In genomic region chr9:120532475-120532874, GRCh38 we compare ENCODE assay signal across 13 cellular contexts. TPM values are rescaled to one million over a fixed set of nuclear protein-coding genes. Genes with fewer than 3 reads are reported as not detected.
DNase-seq lines count a peak whose midpoint lies in the region; ATAC-seq and TF ChIP-seq lines count a peak whose summit lies in the region.
"Had no signal": no experiment of that assay in that cellular context is flagged by ENCODE, and none has a peak within 500 bp of the region (broad histone marks: within the 10 kb centered on the region; RNA-seq: fewer than 3 reads in every experiment).

No MANE protein-coding gene starts in this region.

- TF ChIP-seq CTCF in endodermal cell (conservative IDR thresholded peaks at IDR 0.05) = no peak

- H3K9me3 Mint-ChIP-seq in endodermal cell = no peaks in the 10 kb centered on the region

- no peak overlapping the region for H3K4me3 ChIP-seq in endodermal cell (ENCODE audit: low read length)
- H3K4me3 ChIP-seq: ascending aorta had no signal

- DNase-seq in AG08396 (ENCODE audit: low spot score) (peak; percentile 42), NCI-H226 (peak; percentile 68), endodermal cell (no peak), myocyte (ENCODE audit: low read depth) (peak; percentile 97), NCI-H2029 treated with DMSO at 0.1 percent for 48 hours (lab: John Stamatoyannopoulos, UW) (no peak), NAMALWA (ENCODE audit: low spot score) (no peak)
- DNase-seq in activated CD4-positive, alpha-beta T cell treated with anti-CD3 and anti-CD28 coated beads, Interleukin-2, amount 50 U/mL, for 48 hours = no peak
- DNase-seq: activated CD8-positive, alpha-beta memory T cell treated with anti-CD3 and anti-CD28 coated beads for 24 hours; retina; stimulated activated naive B cell treated with anti-CD40 and anti-IgM and Interleukin-4, amounts not matched to agents 10 μg/mL and 1 μg/mL and 100 μg/mL, for 72 hours had no signal

- peaks cover 12% of the 10 kb centered on the region for H3K27me3 ChIP-seq in endodermal cell (ENCODE audit: control insufficient read depth, insufficient read depth, low read length, poor library complexity, severe bottlenecking)
- H3K27me3 ChIP-seq: ascending aorta had no signal

- ATAC-seq in GM18868 (IDR thresholded peaks at IDR 0.05; ENCODE audit: unreplicated experiment) = no peak
- ATAC-seq: stimulated activated naive B cell treated with anti-CD40 and anti-IgM and Interleukin-4, amounts not matched to agents 10 μg/mL and 1 μg/mL and 100 μg/mL, for 72 hours had no signal

- H3K36me3 Mint-ChIP-seq in endodermal cell (ENCODE audit: low read depth) = peaks cover 64% of the 10 kb centered on the region

- H3K27ac ChIP-seq in endodermal cell (ENCODE audit: low read depth, low read length) = no peak overlapping the region
- H3K27ac ChIP-seq: ascending aorta, KMS-11 had no signal

- no peak overlapping the region for H3K27ac Mint-ChIP-seq in endodermal cell

- no peaks in the 10 kb centered on the region for H3K9me3 ChIP-seq in endodermal cell (ENCODE audit: control insufficient read depth, low read length)
- H3K9me3 ChIP-seq: ascending aorta had no signal

- peak overlapping the region; percentile 37 for H3K4me3 Mint-ChIP-seq in endodermal cell
- H3K4me3 Mint-ChIP-seq: stimulated activated naive B cell treated with anti-CD40 and anti-IgM and Interleukin-4, amounts not matched to agents 10 μg/mL and 1 μg/mL and 100 μg/mL, for 72 hours had no signal

- H3K36me3 ChIP-seq in endodermal cell (ENCODE audit: control insufficient read depth, insufficient read depth, low read length) = peaks cover 74% of the 10 kb centered on the region

- H3K27me3 Mint-ChIP-seq in endodermal cell (ENCODE audit: insufficient read depth) = no peaks in the 10 kb centered on the region
- H3K27me3 Mint-ChIP-seq: stimulated activated naive B cell treated with anti-CD40 and anti-IgM and Interleukin-4, amounts not matched to agents 10 μg/mL and 1 μg/mL and 100 μg/mL, for 72 hours had no signal

- H3K9ac ChIP-seq in endodermal cell (ENCODE audit: extremely low read depth, low read length, poor library complexity, severe bottlenecking) = no peak overlapping the region
- H3K9ac ChIP-seq: KMS-11 had no signal

- 95 to 100% methylated on average over 6 of the region's 6 CpGs for WGBS in endodermal cell (ENCODE audit: insufficient coverage in 1 of 2, insufficient read length in 1 of 2), 2 experiments

- H3K4me1 ChIP-seq in endodermal cell (ENCODE audit: control insufficient read depth, insufficient read depth, low read length) = peaks cover 12% of the 10 kb centered on the region
- H3K4me1 ChIP-seq: ascending aorta had no signal

- peaks cover 50% of the 10 kb centered on the region for H3K4me1 Mint-ChIP-seq in endodermal cell
- H3K4me1 Mint-ChIP-seq: stimulated activated naive B cell treated with anti-CD40 and anti-IgM and Interleukin-4, amounts not matched to agents 10 μg/mL and 1 μg/mL and 100 μg/mL, for 72 hours had no signal

RNA-seq across cellular contexts. Expression of gene CDK5RAP2, which starts 47.5 kb away (rescaled TPM):
- 10 to 100 TPM; 68.2 to 92.0 TPM for total RNA-seq in endodermal cell
- polyA plus RNA-seq in endodermal cell (2013, experiment 1 of 2) = 64.2 TPM
- 63.9 TPM for polyA plus RNA-seq in endodermal cell (2013, experiment 2 of 2)
- 66.6 and 74.6 TPM in 2 replicates for total RNA-seq in myocyte
- polyA plus RNA-seq in myocyte (2012) = 43.9 TPM

Comparison
In these comparisons a context has a peak if more than half of its experiments do, and no peak if none do; other contexts are left out.
1. DNase-seq: peak in AG08396 (single experiment), NCI-H226 (single experiment) and myocyte (single experiment); none in endodermal cell (single experiment), activated CD4-positive, alpha-beta T cell treated with anti-CD3 and anti-CD28 coated beads, Interleukin-2, amount 50 U/mL, for 48 hours (0 of 2), NCI-H2029 treated with DMSO at 0.1 percent for 48 hours (single experiment) and NAMALWA (single experiment).